Comparison of ENCODE assay signal across 14 cellular contexts in the genomic region with DNA sequence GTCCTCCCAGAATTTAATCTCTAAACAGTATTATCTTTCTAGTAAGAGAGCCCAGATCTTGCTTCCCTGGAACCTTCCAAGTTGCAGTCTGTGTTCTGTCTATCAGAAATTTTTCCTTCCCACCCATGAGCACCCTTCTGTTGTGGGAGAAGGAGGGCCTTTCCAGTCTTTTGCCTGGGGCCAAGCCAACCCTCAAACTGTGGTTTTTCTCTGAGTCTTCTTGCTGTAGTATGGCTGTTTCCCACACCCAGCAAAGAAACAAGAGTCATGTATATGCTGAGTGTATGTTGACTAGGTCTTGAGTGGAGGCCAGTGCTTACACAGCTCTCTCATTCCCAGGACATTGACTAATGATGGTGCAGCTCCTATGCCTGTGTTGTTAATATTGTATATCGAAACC.
DNase-seq lines count a peak whose midpoint lies in the region; ATAC-seq, FAIRE-seq and TF ChIP-seq lines count a peak whose summit lies in the region.
"Had no signal": no experiment of that assay in that cellular context is flagged by ENCODE, and none has a peak within 500 bp of the region (broad histone marks: within the 10 kb centered on the region; RNA-seq: fewer than 3 reads in every experiment).

No MANE protein-coding gene starts in this region.

- no peak overlapping the region for H3K14ac ChIP-seq in IMR-90 (replicated peaks; ENCODE audit: low read depth, low read length)

- no peak overlapping the region for H3K18ac ChIP-seq in IMR-90 (ENCODE audit: low read depth, low read length)

- peak; percentile 72 for DNase-seq in AG04450 (ENCODE audit: low read depth, low spot score)
- DNase-seq in IMR-90, result peak; percentile 97
- peak; percentile 44 for DNase-seq in left ventricle myocardium superior
- DNase-seq in GM19239 (ENCODE audit: insufficient read length, low spot score), result no peak
- DNase-seq: activated B cell treated with CpG ODN at 0.5 μM for 24 hours; activated effector memory CD4-positive, alpha-beta T cell treated with Interleukin-2 at 50 U/mL for 16 hours; effector CD4-positive, alpha-beta T cell; islet precursor cell; NCI-H1694 treated with DMSO at 0.1 percent for 48 hours had no signal

- H3K56ac ChIP-seq in IMR-90 (ENCODE audit: extremely low read depth, insufficient read depth, low read length), result no peak overlapping the region

- no peak overlapping the region for H2BK120ac ChIP-seq in IMR-90 (ENCODE audit: low read depth, low read length)

- in situ Hi-C loops in IMR-90 (cut with MboI; ENCODE audit: low sequenced_read_pairs), result no loop called here

- H3K79me1 ChIP-seq in IMR-90 (ENCODE audit: low read depth in 1 of 2, low read length in 2 of 2), result 0 out of 4 replicates have a peak, but pooled peaks cover 0 to 3% of the 10 kb centered on the region in 2 experiments

- no peak for TF ChIP-seq POLR2A in IMR-90 (IDR thresholded peaks at IDR 0.05; ENCODE audit: low read depth, low read length)

- no peaks in the 10 kb centered on the region for H4K20me1 ChIP-seq in IMR-90 (ENCODE audit: insufficient read depth, low read length)

- POLR2A ChIA-PET in AG04450 (lab: Yijun Ruan, JAX), result interaction anchor here (0.7 to 0.8 kb wide), 2 partner anchors 9 to 13 kb away, joined by 4 to 5 read pairs; no protein-coding TSS in a partner anchor
- POLR2A ChIA-PET in IMR-90 (lab: Charles Lee; ENCODE audit: unreplicated experiment), result no interaction called here

- H3K4me2 ChIP-seq in IMR-90 (ENCODE audit: low read depth, low read length), result no peak overlapping the region

- BruUV-seq in IMR-90 (replicated peaks; lab: Mats Ljungman, UMichigan), result no TSS peak

- no peak for FAIRE-seq in GM19239 (lab: Jason Lieb, UNC)

- dilution Hi-C loops in IMR-90 (cut with HindIII; ENCODE audit: low sequenced_read_pairs, unreplicated experiment), result no loop called here

- CTCF ChIA-PET in AG04450 (lab: Charles Lee), result interaction anchor here (0.5 to 1.6 kb wide), 2 partner anchors 30 to 105 kb away, joined by 5 to 7 read pairs; no protein-coding TSS in a partner anchor
- CTCF ChIA-PET in IMR-90 (lab: Yijun Ruan, JAX), result no interaction called here

- no peak overlapping the region for H2AK9ac ChIP-seq in IMR-90 (replicated peaks; ENCODE audit: low read depth, low read length, poor library complexity)

- no peak overlapping the region for H3K4me3 ChIP-seq in AG04450 (ENCODE audit: low read depth, low read length)
- H3K4me3 ChIP-seq in IMR-90 (ENCODE audit: insufficient read depth, low read depth, low read length), result no peak overlapping the region

- WGBS in IMR-90 (ENCODE audit: extremely low coverage in 2 of 2, insufficient read length in 1 of 2), 2 experiments, result no CpG with 5 or more reads among the region's 1 CpG

- H3K27me3 ChIP-seq in AG04450 (ENCODE audit: control insufficient read depth, insufficient read depth, low read length), result no peaks in the 10 kb centered on the region
- H3K27me3 ChIP-seq in IMR-90 (ENCODE audit: control insufficient read depth, insufficient read depth, low read length), result no peaks in the 10 kb centered on the region

- H3K27me3 Mint-ChIP-seq in brain, result no peaks in the 10 kb centered on the region
- H3K27me3 Mint-ChIP-seq: activated B cell treated with CpG ODN at 0.5 μM for 24 hours had no signal

- no peaks in the 10 kb centered on the region for H3K36me3 ChIP-seq in IMR-90 (ENCODE audit: control insufficient read depth, insufficient read depth, low read length)

- no peak overlapping the region for H2AFZ ChIP-seq in IMR-90 (replicated peaks; ENCODE audit: low read length, poor library complexity)

- peak overlapping the region in 3 of 5 experiments; percentile 14 to 84 (median 81) for H3K27ac Mint-ChIP-seq in brain
- H3K27ac Mint-ChIP-seq: activated B cell treated with CpG ODN at 0.5 μM for 24 hours had no signal

- peaks cover 17% of the 10 kb centered on the region for H3K4me1 ChIP-seq in IMR-90 (ENCODE audit: control insufficient read depth, insufficient read depth, low read length)

- no peak overlapping the region for H4K8ac ChIP-seq in IMR-90 (ENCODE audit: low read depth in 2 of 2, low read length in 2 of 2)

- H3K4ac ChIP-seq in IMR-90 (ENCODE audit: low read depth, low read length), result no peak overlapping the region

- peaks cover 14% of the 10 kb centered on the region for H3K4me1 Mint-ChIP-seq in brain
- H3K4me1 Mint-ChIP-seq: activated B cell treated with CpG ODN at 0.5 μM for 24 hours had no signal

- no peak overlapping the region for H4K91ac ChIP-seq in IMR-90 (ENCODE audit: insufficient read depth, low read depth, low read length)

- H2AK5ac ChIP-seq in IMR-90 (ENCODE audit: low read depth, low read length), result no peak overlapping the region

- intact Hi-C loops in IMR-90 (cut with micrococcal nuclease), result no loop called here
- intact Hi-C loops in left ventricle myocardium superior (cut with micrococcal nuclease), result loop anchor here (10.0 kb wide), 1 partner anchor 82 kb away; no protein-coding TSS in a partner anchor

- TF ChIP-seq RAD21 in IMR-90 (IDR thresholded peaks at IDR 0.05; ENCODE audit: low read length), result no peak; the same call in 1 of the 2 replicates

- H2BK5ac ChIP-seq in IMR-90 (ENCODE audit: low read depth, low read length, poor library complexity, severe bottlenecking), result no peak overlapping the region

- H2BK20ac ChIP-seq in IMR-90 (ENCODE audit: low read depth, low read length), result no peak overlapping the region

- no peak overlapping the region for H3K23ac ChIP-seq in IMR-90 (ENCODE audit: low read depth, low read length)

- no peak overlapping the region for H4K5ac ChIP-seq in IMR-90 (ENCODE audit: low read depth, low read length)

- peaks cover 13% of the 10 kb centered on the region for H3K36me3 Mint-ChIP-seq in brain

- TF ChIP-seq CTCF in AG04450 (IDR thresholded peaks at IDR 0.05; ENCODE audit: low read depth, low read length) (no peak), IMR-90 (conservative IDR thresholded peaks at IDR 0.05; ENCODE audit: low read depth, low read length) (no peak), brain (conservative IDR thresholded peaks at IDR 0.05) (no peak)

- H3K9me3 ChIP-seq in AG04450 (ENCODE audit: control insufficient read depth, insufficient read depth, low read length) (no peaks in the 10 kb centered on the region), IMR-90 (ENCODE audit: control insufficient read depth, insufficient read depth, low read length) (no peaks in the 10 kb centered on the region)

- H3K9ac ChIP-seq in IMR-90 (ENCODE audit: low read depth, low read length), result no peak overlapping the region; the same call in 1 of the 2 replicates

- ATAC-seq in IMR-90 (ENCODE audit: low read depth), result peak; percentile 66
- ATAC-seq in left ventricle myocardium superior, result peak; percentile 89
- no peak for ATAC-seq in GM21529 (IDR thresholded peaks at IDR 0.05; ENCODE audit: unreplicated experiment)
- ATAC-seq in GM18511 (IDR thresholded peaks at IDR 0.05; ENCODE audit: unreplicated experiment), result no peak
- ATAC-seq in GM19328 (IDR thresholded peaks at IDR 0.05; ENCODE audit: unreplicated experiment), result no peak
- ATAC-seq: Panc1 had no signal

- peaks cover 9% of the 10 kb centered on the region; the same call in 1 of the 2 replicates for H3K9me1 ChIP-seq in IMR-90 (ENCODE audit: insufficient read depth, low read length)

- no peak overlapping the region for H2BK15ac ChIP-seq in IMR-90 (ENCODE audit: low read depth, low read length)

- peak overlapping the region; percentile 23 for H3K27ac ChIP-seq in AG04450 (ENCODE audit: low read depth, low read length)
- peak overlapping the region; percentile 41; the same call in 1 of the 2 replicates for H3K27ac ChIP-seq in IMR-90 (ENCODE audit: insufficient read depth, low read length)

- no peaks in the 10 kb centered on the region for H3K9me3 Mint-ChIP-seq in brain
- H3K9me3 Mint-ChIP-seq: activated B cell treated with CpG ODN at 0.5 μM for 24 hours had no signal

- no peak overlapping the region for H3K4me3 Mint-ChIP-seq in brain
- H3K4me3 Mint-ChIP-seq: activated B cell treated with CpG ODN at 0.5 μM for 24 hours had no signal

TF ChIP-seq in IMR-90, 13 proteins besides CTCF, POLR2A, EP300 and RAD21:
- TF ChIP-seq NFE2L2 (IDR thresholded peaks at IDR 0.05; ENCODE audit: low read depth, low read length), result peak; percentile 27; the same call in 1 of the 2 replicates
- 0 out of 2 replicates have a peak, but pooled peaks have one; percentile 30 for TF ChIP-seq FOS (IDR thresholded peaks at IDR 0.05; ENCODE audit: low read depth, low read length)
- 0 out of 2 replicates have a peak, but pooled peaks have one; percentile 10 for TF ChIP-seq CEBPB (IDR thresholded peaks at IDR 0.05; ENCODE audit: low read depth, low read length)
- no peak for TF ChIP-seq CHD1 (IDR thresholded peaks at IDR 0.05; ENCODE audit: low read depth, low read length)
- TF ChIP-seq MAFK (IDR thresholded peaks at IDR 0.05; ENCODE audit: low read depth, low read length), result peak; percentile 71

Comparison
In these comparisons a context has a peak if more than half of its experiments do, and no peak if none do; other contexts are left out.
1. ATAC-seq: peak in IMR-90 (single experiment) and left ventricle myocardium superior (single experiment); none in GM21529 (single experiment), GM18511 (single experiment) and GM19328 (single experiment).